8 cellular contexts compared by ENCODE assay signal in genomic region chr21:41366522-41367151, GRCh38. TPM values are rescaled to one million over a fixed set of nuclear protein-coding genes. Genes with fewer than 3 reads are reported as not detected.
A peak's percentile ranks its signal among the peaks of the same experiment; 100 is the strongest.
DNase-seq lines count a peak whose midpoint lies in the region; ATAC-seq and TF ChIP-seq lines count a peak whose summit lies in the region.

No MANE protein-coding gene starts in this region.

- H3K4me3 ChIP-seq in PC-3 (ENCODE audit: low read length) (peak overlapping the region; percentile 43; the same call in 1 of the 2 replicates), fibroblast of pulmonary artery (replicated peaks; ENCODE audit: low read depth, low read length) (no peak overlapping the region), upper lobe of left lung (no peak overlapping the region)

- TF ChIP-seq EP300 in upper lobe of left lung (IDR thresholded peaks at IDR 0.05): no peak

- no peak for TF ChIP-seq POLR2A in upper lobe of left lung (IDR thresholded peaks at IDR 0.05)

- CTCF ChIA-PET in PC-3 (lab: Charles Lee): no interaction called here

- H3K9ac ChIP-seq in PC-3 (ENCODE audit: low read length): 0 out of 2 replicates have a peak overlapping the region, but pooled peaks have one; percentile 24

- no peaks in the 10 kb centered on the region for H3K79me2 ChIP-seq in PC-3 (ENCODE audit: low read length)

- H3F3A ChIP-seq in PC-3 (ENCODE audit: low read length, unreplicated experiment): no peaks in the 10 kb centered on the region

- no TSS peak for BruUV-seq in PC-3 (replicated peaks; lab: Mats Ljungman, UMichigan)

- no peaks in the 10 kb centered on the region for H3K9me3 ChIP-seq in PC-3 (ENCODE audit: low read length)
- no peaks in the 10 kb centered on the region for H3K9me3 ChIP-seq in upper lobe of left lung

- intact Hi-C loops in Right ventricle myocardium inferior (cut with DNase I) (loop anchor here (5.0 kb wide), 1 partner anchor 61 kb away; the partner anchor contains the start of gene MX1), left ventricle myocardium superior (cut with micrococcal nuclease) (no loop called here), PC-3 (cut with micrococcal nuclease) (loop anchor here (10.0 kb wide), 1 partner anchor 88 kb away; no protein-coding TSS in a partner anchor)

- peak overlapping the region; percentile 78 for H2AFZ ChIP-seq in PC-3 (ENCODE audit: low read length)

- ATAC-seq in Right ventricle myocardium inferior (no peak), left ventricle myocardium superior (no peak), PC-3 (peak; percentile 95), upper lobe of left lung (ENCODE audit: low FRiP score in 2 of 2) (peak; percentile 44 to 60)

- H3K27me3 ChIP-seq in PC-3 (ENCODE audit: low read length) (no peaks in the 10 kb centered on the region), upper lobe of left lung (no peaks in the 10 kb centered on the region)

- no peaks in the 10 kb centered on the region for H3K9me2 ChIP-seq in PC-3 (replicated peaks; ENCODE audit: low read length)

- H3K4me1 ChIP-seq in PC-3 (ENCODE audit: insufficient read depth, low read length) (peaks cover 15% of the 10 kb centered on the region), upper lobe of left lung (peaks cover 9 to 38% (median 23%) of the 10 kb centered on the region in 4 donors)

- POLR2A ChIA-PET in PC-3 (lab: Charles Lee; ENCODE audit: unreplicated experiment): no interaction called here

- H3K4me2 ChIP-seq in PC-3 (ENCODE audit: low read length): peak overlapping the region; percentile 74

- TF ChIP-seq CTCF in PC-3 (conservative IDR thresholded peaks at IDR 0.05; ENCODE audit: low read depth, low read length) (no peak), fibroblast of pulmonary artery (IDR thresholded peaks at IDR 0.05; ENCODE audit: low read length, missing control alignments) (no peak), upper lobe of left lung (IDR thresholded peaks at IDR 0.05) (no peak)

- DNase-seq in Right ventricle myocardium inferior (ENCODE audit: missing footprints) (peak; percentile 83), left ventricle myocardium superior (no peak), PC-3 (peak; percentile 89), fibroblast of pulmonary artery (ENCODE audit: low read depth) (peak; percentile 72), upper lobe of left lung (peak in 1 of 2 donors; percentile 85), activated gamma-delta T cell treated with Interleukin-2 at 50 U/mL for 16 hours (no peak), D341Med (ENCODE audit: low spot score) (no peak), DMS79 treated with DMSO at 0.1 percent for 48 hours (lab: John Stamatoyannopoulos, UW) (no peak)

- H3K27ac ChIP-seq in PC-3 (ENCODE audit: low read length): peak overlapping the region; percentile 46
- H3K27ac ChIP-seq in upper lobe of left lung: peak overlapping the region; percentile 27 to 70 (median 54)

- no peaks in the 10 kb centered on the region for H3K36me3 ChIP-seq in PC-3 (ENCODE audit: low read depth, low read length)
- H3K36me3 ChIP-seq in upper lobe of left lung: no peaks in the 10 kb centered on the region

- WGBS in upper lobe of left lung, 2 donors: 73 to 81% methylated on average over 12 of the region's 12 CpGs

- H4K20me1 ChIP-seq in PC-3 (ENCODE audit: low read length): no peaks in the 10 kb centered on the region

RNA-seq across cellular contexts. Expression of gene MX2, which starts 4.8 kb away (rescaled TPM):
- 4.8 TPM for total RNA-seq in Right ventricle myocardium inferior
- 7.1 TPM for total RNA-seq in left ventricle myocardium superior
- total RNA-seq in PC-3 (2014; rRNA removed): 0.15 and 0.46 TPM in 2 replicates
- total RNA-seq in upper lobe of left lung: 10 to 100 TPM in 5 of 6 donors, 1 to 10 TPM in 1; 5.8 to 37.2 (median 25.8) TPM

RNA-seq across cellular contexts. Expression of gene FAM3B, which starts 50.0 kb away (rescaled TPM):
- total RNA-seq in Right ventricle myocardium inferior (not detected), left ventricle myocardium superior (not detected), PC-3 (2014; rRNA removed) (not detected in 2 replicates), upper lobe of left lung (10 to 100 TPM in 1 of 6 donors, 1 to 10 TPM in 5; 2.9 to 13.2 (median 4.7) TPM)

RNA-seq across cellular contexts. Expression of gene MX1, which starts 59.4 kb away (rescaled TPM):
- total RNA-seq in Right ventricle myocardium inferior (11.0 TPM), left ventricle myocardium superior (14.9 TPM), PC-3 (2014; rRNA removed) (12.6 and 22.0 TPM in 2 replicates), upper lobe of left lung (100 to 1,000 TPM in 1 of 6 donors, 10 to 100 TPM in 5; 38.3 to 159 (median 89.0) TPM)

Comparison
In these comparisons a context has a peak if more than half of its experiments do, and no peak if none do; other contexts are left out.
1. DNase-seq: peak in Right ventricle myocardium inferior (single experiment), PC-3 (single experiment) and fibroblast of pulmonary artery (single experiment); none in left ventricle myocardium superior (single experiment), activated gamma-delta T cell treated with Interleukin-2 at 50 U/mL for 16 hours (single experiment), D341Med (single experiment) and DMS79 treated with DMSO at 0.1 percent for 48 hours (single experiment).
2. ATAC-seq: peak in PC-3 (single experiment) and upper lobe of left lung (2 of 2); none in Right ventricle myocardium inferior (single experiment) and left ventricle myocardium superior (single experiment).